ENCODE assay signal across 8 cellular contexts in the genomic region with DNA sequence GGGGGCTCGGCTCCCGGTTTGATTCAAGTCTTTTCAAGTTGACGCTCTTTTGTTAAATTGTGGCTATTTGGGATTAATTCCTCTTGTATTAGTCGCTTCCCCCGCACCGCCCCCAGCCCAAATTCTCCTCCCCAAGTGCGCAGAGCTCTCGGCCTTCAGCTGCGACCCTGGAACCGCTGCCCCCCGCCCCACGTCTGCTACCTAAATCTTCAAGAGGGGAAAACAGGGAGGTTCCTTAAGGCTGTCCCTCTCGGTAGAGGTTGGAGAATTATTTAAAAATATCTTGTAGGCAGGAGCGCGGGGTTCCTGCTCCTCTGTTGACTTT. TPM values are rescaled to one million over a fixed set of nuclear protein-coding genes. Genes with fewer than 3 reads are reported as not detected.
DNase-seq lines count a peak whose midpoint lies in the region; ATAC-seq and TF ChIP-seq lines count a peak whose summit lies in the region.

No MANE protein-coding gene starts in this region.

- peak overlapping the region; percentile 80; the same call in 1 of the 2 replicates for H3K27ac ChIP-seq in VCaP
- peak overlapping the region; percentile 89 for H3K27ac ChIP-seq in psoas muscle

- peak overlapping the region; percentile 70 for H3K4me3 ChIP-seq in GM06990 (replicated peaks; ENCODE audit: low read depth, low read length)
- H3K4me3 ChIP-seq in fibroblast of the aortic adventitia (ENCODE audit: low read depth, low read length), result peak overlapping the region; percentile 65
- peak overlapping the region; percentile 74 for H3K4me3 ChIP-seq in psoas muscle
- H3K4me3 ChIP-seq in HAP-1, result no peak overlapping the region

- ATAC-seq in psoas muscle, result no peak
- ATAC-seq in HG02798 (IDR thresholded peaks at IDR 0.05; ENCODE audit: poor library complexity, unreplicated experiment), result no peak

- H3K9me3 ChIP-seq in psoas muscle (no peaks in the 10 kb centered on the region), HAP-1 (no peaks in the 10 kb centered on the region)

- TF ChIP-seq CTCF in GM06990 (IDR thresholded peaks at IDR 0.05; ENCODE audit: insufficient read depth, low read length, poor library complexity, severe bottlenecking), result no peak
- no peak for TF ChIP-seq CTCF in VCaP (conservative IDR thresholded peaks at IDR 0.05)
- no peak for TF ChIP-seq CTCF in fibroblast of the aortic adventitia (IDR thresholded peaks at IDR 0.05; ENCODE audit: insufficient read depth, low read length)
- no peak for TF ChIP-seq CTCF in psoas muscle (IDR thresholded peaks at IDR 0.05)

- H3K36me3 ChIP-seq in GM06990 (ENCODE audit: control insufficient read depth, insufficient read depth, low read length) (no peaks in the 10 kb centered on the region), psoas muscle (ENCODE audit: insufficient read depth in 1 of 2, low read depth in 1 of 2) (no peaks in the 10 kb centered on the region), HAP-1 (replicated peaks) (no peaks in the 10 kb centered on the region)

- 2 to 25% (median 4%) methylated on average over 13 to 15 of the region's 15 CpGs for WGBS in psoas muscle, 3 donors

- H3K27me3 ChIP-seq in GM06990 (replicated peaks; ENCODE audit: control insufficient read depth, insufficient read depth, low read length) (no peaks in the 10 kb centered on the region), psoas muscle (ENCODE audit: insufficient read depth in 3 of 3, low read length in 2 of 3) (no peaks in the 10 kb centered on the region), HAP-1 (ENCODE audit: low read depth) (peaks cover 2% of the 10 kb centered on the region; the same call in 1 of the 2 replicates)

- in situ Hi-C loops in HAP-1 (cut with MboI; ENCODE audit: low sequenced_read_pairs), result no loop called here

- intact Hi-C loops in psoas muscle (cut with DNase I), result loop anchor here in 1 of 2 donors (5.0 to 10.0 kb wide), 2 partner anchors 47 to 95 kb away; no protein-coding TSS in a partner anchor

- H3K4me1 ChIP-seq in psoas muscle, result peaks cover 7% of the 10 kb centered on the region
- H3K4me1 ChIP-seq in HAP-1, result peaks cover 15% of the 10 kb centered on the region

- no peak for DNase-seq in GM06990 (ENCODE audit: extremely low read depth, insufficient read length)
- DNase-seq in fibroblast of the aortic adventitia (ENCODE audit: low read depth), result no peak
- DNase-seq in psoas muscle, result peak in 1 of 2 donors; percentile 53
- DNase-seq in globus pallidus (ENCODE audit: low spot score), result no peak
- no peak for DNase-seq in GM19238 (ENCODE audit: insufficient read length, low spot score)
- DNase-seq in HAP-1 (ENCODE audit: low spot score in 2 of 2), result no peak

RNA-seq across cellular contexts. Expression of gene RPS6KA3, which starts 0.9 kb away (rescaled TPM):
- total RNA-seq in fibroblast of the aortic adventitia (ENCODE audit: low replicate concordance), result 42.5 and 58.1 TPM in 2 replicates
- total RNA-seq in psoas muscle, result 10 to 100 TPM; 56.4 to 91.9 (median 77.2) TPM
- polyA plus RNA-seq in psoas muscle, result 10 to 100 TPM; 35.4 to 82.8 (median 39.1) TPM
